8 cellular contexts compared by ENCODE assay signal in genomic region chr19:40056505-40056904, GRCh38. TPM values are rescaled to one million over a fixed set of nuclear protein-coding genes. Genes with fewer than 3 reads are reported as not detected.
DNase-seq lines count a peak whose midpoint lies in the region; ATAC-seq and TF ChIP-seq lines count a peak whose summit lies in the region.

No MANE protein-coding gene starts in this region.

- no peaks in the 10 kb centered on the region for H3K9me3 ChIP-seq in BE2C
- peaks cover 3% of the 10 kb centered on the region; the same call in 1 of the 2 replicates for H3K9me3 ChIP-seq in Loucy (ENCODE audit: insufficient read depth, low read depth, low read length)

- H3K4me3 ChIP-seq in BE2C (ENCODE audit: low read depth, low read length) = peak overlapping the region; percentile 88
- H3K4me3 ChIP-seq in Loucy (ENCODE audit: low read length, poor library complexity, severe bottlenecking) = peak overlapping the region; percentile 83
- H3K4me3 ChIP-seq in choroid plexus epithelial cell (ENCODE audit: low read depth, low read length) = peak overlapping the region; percentile 80

- no peaks in the 10 kb centered on the region for H3K9me2 ChIP-seq in Loucy (replicated peaks; ENCODE audit: low read depth, low read length)

- peaks cover 16 to 30% (median 28%) of the 10 kb centered on the region in 3 donors for H3K36me3 Mint-ChIP-seq in naive thymus-derived CD8-positive, alpha-beta T cell

- H2AFZ ChIP-seq in Loucy (ENCODE audit: low read length) = peak overlapping the region; percentile 97

- peaks cover 2% of the 10 kb centered on the region for H4K20me1 ChIP-seq in Loucy (ENCODE audit: insufficient read depth, low read length, poor library complexity, severe bottlenecking)

- H3K79me2 ChIP-seq in Loucy (ENCODE audit: insufficient read depth, low read length) = peaks cover 42% of the 10 kb centered on the region

- ATAC-seq in naive thymus-derived CD8-positive, alpha-beta T cell = no peak
- ATAC-seq in GM18519 (IDR thresholded peaks at IDR 0.05; ENCODE audit: low FRiP score, unreplicated experiment) = no peak

- H3K27ac Mint-ChIP-seq in naive thymus-derived CD8-positive, alpha-beta T cell = peak overlapping the region; percentile 95 to 99 (median 99)

- no peaks in the 10 kb centered on the region for H3F3A ChIP-seq in Loucy (ENCODE audit: low read depth)

- no peaks in the 10 kb centered on the region for H3K27me3 ChIP-seq in BE2C
- H3K27me3 ChIP-seq in Loucy (ENCODE audit: insufficient read depth, low read length, poor library complexity, severe bottlenecking) = peaks cover 27% of the 10 kb centered on the region

- POLR2A ChIA-PET in naive thymus-derived CD8-positive, alpha-beta T cell (lab: Charles Lee) = interaction anchor here (0.6 to 2.8 kb wide), 5 partner anchors 34 to 715 kb away, joined by 3 to 18 read pairs (median 3); partner anchors contain the start of genes ZNF546 and ZNF780A

- H3K4me1 Mint-ChIP-seq in naive thymus-derived CD8-positive, alpha-beta T cell = peaks cover 32 to 52% (median 50%) of the 10 kb centered on the region in 4 donors

- TF ChIP-seq CTCF in BE2C (IDR thresholded peaks at IDR 0.05; ENCODE audit: low read depth, low read length) = no peak
- no peak for TF ChIP-seq CTCF in Loucy (conservative IDR thresholded peaks at IDR 0.05; ENCODE audit: low read length)
- no peak for TF ChIP-seq CTCF in choroid plexus epithelial cell (conservative IDR thresholded peaks at IDR 0.05; ENCODE audit: low read depth, low read length)

- no peaks in the 10 kb centered on the region for H3K36me3 ChIP-seq in BE2C
- H3K36me3 ChIP-seq in Loucy (ENCODE audit: insufficient read depth, low read length) = no peaks in the 10 kb centered on the region

- H3K4me2 ChIP-seq in Loucy (ENCODE audit: low read depth, low read length, poor library complexity, severe bottlenecking) = peak overlapping the region; percentile 93

- H3K9ac ChIP-seq in Loucy (ENCODE audit: low read depth, low read length, poor library complexity, severe bottlenecking) = peak overlapping the region; percentile 72

- no peak for DNase-seq in BE2C
- no peak for DNase-seq in choroid plexus epithelial cell (ENCODE audit: low read depth)
- DNase-seq in naive thymus-derived CD8-positive, alpha-beta T cell = no peak
- no peak for DNase-seq in activated effector memory CD4-positive, alpha-beta T cell treated with anti-CD3 and anti-CD28 coated beads, Interleukin-2, amount 50 U/mL, for 16 hours
- DNase-seq in NCI-H2029 (lab: John Stamatoyannopoulos, UW) = no peak
- no peak for DNase-seq in stimulated activated CD4-positive, alpha-beta T cell treated with anti-CD3 and anti-CD28 coated beads, Interleukin-4, amount 100 ng/mL, for 1 hour

- peaks cover 0 to 12% (median 5%) of the 10 kb centered on the region in 5 donors for H3K27me3 Mint-ChIP-seq in naive thymus-derived CD8-positive, alpha-beta T cell

- peaks cover 10 to 31% (median 20%) of the 10 kb centered on the region in 9 donors for H3K9me3 Mint-ChIP-seq in naive thymus-derived CD8-positive, alpha-beta T cell

- peak overlapping the region; percentile 97 to 100 (median 99) for H3K4me3 Mint-ChIP-seq in naive thymus-derived CD8-positive, alpha-beta T cell

- H3K4me1 ChIP-seq in BE2C (no peaks in the 10 kb centered on the region), Loucy (ENCODE audit: insufficient read depth, low read length, poor library complexity, severe bottlenecking) (peaks cover 34% of the 10 kb centered on the region)

RNA-seq across cellular contexts. Expression of gene ZNF780B, which starts 0.5 kb away (rescaled TPM):
- polyA plus RNA-seq in BE2C (2012; ENCODE audit: insufficient read depth, insufficient read length, low read depth) = 5.0 TPM
- 10 to 100 TPM; 61.5 to 70.8 TPM for total RNA-seq in naive thymus-derived CD8-positive, alpha-beta T cell
- polyA plus RNA-seq in naive thymus-derived CD8-positive, alpha-beta T cell = 10 to 100 TPM; 13.3 to 18.4 (median 15.4) TPM

RNA-seq across cellular contexts. Expression of gene ZNF780A, which starts 34.2 kb away (rescaled TPM):
- polyA plus RNA-seq in BE2C (2012; ENCODE audit: insufficient read depth, insufficient read length, low read depth) = 2.1 TPM
- 10 to 100 TPM; 33.7 to 35.1 TPM for total RNA-seq in naive thymus-derived CD8-positive, alpha-beta T cell
- 10 to 100 TPM; 22.8 to 28.3 (median 26.9) TPM for polyA plus RNA-seq in naive thymus-derived CD8-positive, alpha-beta T cell

RNA-seq across cellular contexts. Expression of gene ZNF546, which starts 59.6 kb away (rescaled TPM):
- 1.0 TPM for polyA plus RNA-seq in BE2C (2012; ENCODE audit: insufficient read depth, insufficient read length, low read depth)
- 10 to 100 TPM; 17.6 to 22.0 TPM for total RNA-seq in naive thymus-derived CD8-positive, alpha-beta T cell
- 1 to 10 TPM; 4.0 to 6.4 (median 6.2) TPM for polyA plus RNA-seq in naive thymus-derived CD8-positive, alpha-beta T cell
